Comparison of ENCODE assay signal across 20 cellular contexts in genomic region chr7:84455788-84456187, GRCh38.
DNase-seq lines count a peak whose midpoint lies in the region; ATAC-seq and TF ChIP-seq lines count a peak whose summit lies in the region.
"Had no signal": no experiment of that assay in that cellular context is flagged by ENCODE, and none has a peak within 500 bp of the region (broad histone marks: within the 10 kb centered on the region; RNA-seq: fewer than 3 reads in every experiment).

No MANE protein-coding gene starts in this region.

- no peak overlapping the region for H3K4me3 ChIP-seq in SK-N-SH (ENCODE audit: low read depth in 2 of 2, low read length in 1 of 2)
- H3K4me3 ChIP-seq in epithelial cell of esophagus (ENCODE audit: low read length) = no peak overlapping the region
- H3K4me3 ChIP-seq: neural progenitor cell, testis had no signal

- H2AFZ ChIP-seq in SK-N-SH (ENCODE audit: low read depth) = no peak overlapping the region
- H2AFZ ChIP-seq: neural progenitor cell had no signal

- no peaks in the 10 kb centered on the region for H4K20me1 ChIP-seq in SK-N-SH (ENCODE audit: insufficient read depth)

- no peaks in the 10 kb centered on the region for H3F3A ChIP-seq in SK-N-SH (replicated peaks; ENCODE audit: insufficient read depth)

- H3K4me3 Mint-ChIP-seq in T-helper 2 cell treated with Interferon-gamma antibody and Interleukin-4, amounts not matched to agents 5 μg/mL and 100 μg/mL, for 36 hours = no peak overlapping the region
- H3K4me3 Mint-ChIP-seq in T-helper 17 cell = no peak overlapping the region
- H3K4me3 Mint-ChIP-seq: activated naive CD4-positive, alpha-beta T cell treated with anti-CD3 and anti-CD28 coated beads, Interleukin-2, amount 10 ng/mL, durations not matched to agents 7 days and 5 days; IgD-negative memory B cell; neural progenitor cell had no signal

- no peaks in the 10 kb centered on the region for H3K36me3 Mint-ChIP-seq in T-helper 2 cell treated with Interferon-gamma antibody and Interleukin-4, amounts not matched to agents 5 μg/mL and 100 μg/mL, for 36 hours (ENCODE audit: low read depth)
- H3K36me3 Mint-ChIP-seq in T-helper 17 cell (ENCODE audit: low read depth) = no peaks in the 10 kb centered on the region
- H3K36me3 Mint-ChIP-seq: activated naive CD4-positive, alpha-beta T cell treated with anti-CD3 and anti-CD28 coated beads, Interleukin-2, amount 10 ng/mL, durations not matched to agents 7 days and 5 days; IgD-negative memory B cell; neural progenitor cell had no signal

- 98% methylated on average over 1 of the region's 1 CpG for WGBS in SK-N-SH (ENCODE audit: low lambda C conversion rate)

- no peak overlapping the region for H3K4me2 ChIP-seq in SK-N-SH
- H3K4me2 ChIP-seq: neural progenitor cell had no signal

- DNase-seq in SK-N-SH (no peak), RPMI8226 (peak; percentile 62), epithelial cell of esophagus (ENCODE audit: low read depth) (peak; percentile 58), NCI-H1436 treated with DMSO at 0.1 percent for 48 hours (lab: John Stamatoyannopoulos, UW) (no peak), T-helper 17 cell (no peak), NCI-H1092 treated with DMSO at 0.1 percent for 48 hours (lab: John Stamatoyannopoulos, UW) (no peak)
- DNase-seq in T-helper 2 cell treated with Interferon-gamma antibody and Interleukin-4, amounts not matched to agents 5 μg/mL and 100 μg/mL, for 36 hours (ENCODE audit: low spot score) = no peak
- DNase-seq: activated CD4-positive, CD25-positive, alpha-beta regulatory T cell treated with anti-CD3 and anti-CD28 coated beads, Interleukin-2, amount 50 U/mL, for 72 hours; activated naive CD4-positive, alpha-beta T cell treated with anti-CD3 and anti-CD28 coated beads, Interleukin-2, amount 10 ng/mL, durations not matched to agents 7 days and 5 days; Caco-2; caudate nucleus; GOT3; kidney; NCI-H1417 treated with DMSO at 0.1 percent for 48 hours; retina; stimulated activated CD4-positive, alpha-beta T cell treated with anti-CD3 and anti-CD28 coated beads, Interleukin-2, amount 100 ng/mL, for 24 hours; testis had no signal

- TF ChIP-seq RAD21 in SK-N-SH (IDR thresholded peaks at IDR 0.05; ENCODE audit: low read length) = no peak

- no peaks in the 10 kb centered on the region for H3K4me1 Mint-ChIP-seq in T-helper 2 cell treated with Interferon-gamma antibody and Interleukin-4, amounts not matched to agents 5 μg/mL and 100 μg/mL, for 36 hours (ENCODE audit: low read depth)
- no peaks in the 10 kb centered on the region for H3K4me1 Mint-ChIP-seq in T-helper 17 cell
- H3K4me1 Mint-ChIP-seq: activated naive CD4-positive, alpha-beta T cell treated with anti-CD3 and anti-CD28 coated beads, Interleukin-2, amount 10 ng/mL, durations not matched to agents 7 days and 5 days; IgD-negative memory B cell; neural progenitor cell had no signal

- no peaks in the 10 kb centered on the region for H3K36me3 ChIP-seq in SK-N-SH (replicated peaks in 1 of 2; ENCODE audit: control insufficient read depth in 1 of 2, insufficient read depth in 2 of 2, low read length in 1 of 2)
- H3K36me3 ChIP-seq: neural progenitor cell had no signal

- no peaks in the 10 kb centered on the region for H3K9me3 Mint-ChIP-seq in T-helper 2 cell treated with Interferon-gamma antibody and Interleukin-4, amounts not matched to agents 5 μg/mL and 100 μg/mL, for 36 hours
- H3K9me3 Mint-ChIP-seq: activated naive CD4-positive, alpha-beta T cell treated with anti-CD3 and anti-CD28 coated beads, Interleukin-2, amount 10 ng/mL, durations not matched to agents 7 days and 5 days; IgD-negative memory B cell; neural progenitor cell had no signal

- H3K27me3 Mint-ChIP-seq in T-helper 2 cell treated with Interferon-gamma antibody and Interleukin-4, amounts not matched to agents 5 μg/mL and 100 μg/mL, for 36 hours (ENCODE audit: low read depth) = no peaks in the 10 kb centered on the region
- H3K27me3 Mint-ChIP-seq in T-helper 17 cell = no peaks in the 10 kb centered on the region
- H3K27me3 Mint-ChIP-seq: activated naive CD4-positive, alpha-beta T cell treated with anti-CD3 and anti-CD28 coated beads, Interleukin-2, amount 10 ng/mL, durations not matched to agents 7 days and 5 days; IgD-negative memory B cell had no signal

- peaks cover 3 to 7% of the 10 kb centered on the region in 2 experiments; a peak in 2 of 4 replicates for H3K4me1 ChIP-seq in SK-N-SH (ENCODE audit: control insufficient read depth in 1 of 2, insufficient read depth in 2 of 2, low read depth in 1 of 2, low read length in 1 of 2)
- H3K4me1 ChIP-seq: Caco-2, neural progenitor cell, testis had no signal

- H3K79me2 ChIP-seq in SK-N-SH (ENCODE audit: insufficient read depth) = no peaks in the 10 kb centered on the region

- no peaks in the 10 kb centered on the region for H3K27me3 ChIP-seq in SK-N-SH (ENCODE audit: insufficient read depth)
- H3K27me3 ChIP-seq: neural progenitor cell, testis had no signal

- ATAC-seq in SK-N-SH treated with all-trans-retinoic acid at 6 μM for 48 hours (no peak), T-helper 17 cell (no peak)

- TF ChIP-seq CTCF in SK-N-SH (IDR thresholded peaks at IDR 0.05) = no peak
- no peak for TF ChIP-seq CTCF in epithelial cell of esophagus (IDR thresholded peaks at IDR 0.05; ENCODE audit: insufficient read depth, low read depth, low read length, missing control alignments)

- H3K27ac Mint-ChIP-seq in T-helper 2 cell treated with Interferon-gamma antibody and Interleukin-4, amounts not matched to agents 5 μg/mL and 100 μg/mL, for 36 hours = no peak overlapping the region
- no peak overlapping the region for H3K27ac Mint-ChIP-seq in T-helper 17 cell
- H3K27ac Mint-ChIP-seq: activated naive CD4-positive, alpha-beta T cell treated with anti-CD3 and anti-CD28 coated beads, Interleukin-2, amount 10 ng/mL, durations not matched to agents 7 days and 5 days; IgD-negative memory B cell; neural progenitor cell had no signal

- no peak for TF ChIP-seq EP300 in SK-N-SH (IDR thresholded peaks at IDR 0.05; ENCODE audit: borderline replicate concordance in 1 of 2, low read depth in 1 of 2, low read length in 1 of 2)

- H3K9me3 ChIP-seq in SK-N-SH = no peaks in the 10 kb centered on the region
- no peaks in the 10 kb centered on the region for H3K9me3 ChIP-seq in T-helper 17 cell (ENCODE audit: control insufficient read depth, low read length, poor library complexity, severe bottlenecking)
- H3K9me3 ChIP-seq: Caco-2, testis had no signal

- POLR2A ChIA-PET in SK-N-SH (lab: Yijun Ruan, JAX) = no interaction called here

- H3K9me2 ChIP-seq in SK-N-SH = no peaks in the 10 kb centered on the region

- CTCF ChIA-PET in SK-N-SH (lab: Yijun Ruan, JAX) = interaction anchor here (1.1 kb wide), 1 partner anchor 15 kb away, joined by 4 read pairs; no protein-coding TSS in a partner anchor

- no peak overlapping the region for H3K9ac ChIP-seq in SK-N-SH
- H3K9ac ChIP-seq: neural progenitor cell had no signal

- no peak overlapping the region for H3K27ac ChIP-seq in SK-N-SH (ENCODE audit: low read depth in 2 of 2, low read length in 1 of 2)
- H3K27ac ChIP-seq: neural progenitor cell, testis had no signal

TF ChIP-seq in SK-N-SH treated with all-trans-retinoic acid at 6 μM for 48 hours, 23 proteins besides CTCF, POLR2A, EP300 and RAD21:
- no peak for TF ChIP-seq ESRRG (CRISPR knock-in tag; IDR thresholded peaks at IDR 0.05)
- TF ChIP-seq ZNF70 (CRISPR knock-in tag; IDR thresholded peaks at IDR 0.05) = 0 out of 2 replicates have a peak, but pooled peaks have one; percentile 4

TF ChIP-seq in SK-N-SH, 30 proteins besides CTCF, POLR2A, EP300 and RAD21:
- TF ChIP-seq JUND (IDR thresholded peaks at IDR 0.05) (no peak), RXRA (IDR thresholded peaks at IDR 0.05; ENCODE audit: borderline replicate concordance, low read depth) (no peak), TAF1 (IDR thresholded peaks at IDR 0.05; ENCODE audit: borderline replicate concordance, low read depth, low read length) (no peak), GABPA (IDR thresholded peaks at IDR 0.05; ENCODE audit: low read depth) (no peak), RCOR1 (IDR thresholded peaks at IDR 0.05; ENCODE audit: low read length) (no peak), GATA2 (CRISPR knock-in tag; IDR thresholded peaks at IDR 0.05) (no peak), MAX (IDR thresholded peaks at IDR 0.05; ENCODE audit: low read depth) (no peak), POLR2AphosphoS5 (IDR thresholded peaks at IDR 0.05; ENCODE audit: low read depth, low read length) (no peak), TCF12 (IDR thresholded peaks at IDR 0.05) (no peak), YY1 (IDR thresholded peaks at IDR 0.05; ENCODE audit: low read depth) (no peak)

Comparison
In these comparisons a context has a peak if more than half of its experiments do, and no peak if none do; other contexts are left out.
1. DNase-seq: peak in RPMI8226 (single experiment) and epithelial cell of esophagus (single experiment); none in SK-N-SH (single experiment), T-helper 2 cell treated with Interferon-gamma antibody and Interleukin-4, amounts not matched to agents 5 μg/mL and 100 μg/mL, for 36 hours (single experiment), NCI-H1436 treated with DMSO at 0.1 percent for 48 hours (single experiment), T-helper 17 cell (0 of 3) and NCI-H1092 treated with DMSO at 0.1 percent for 48 hours (single experiment).